In the genomic region with DNA sequence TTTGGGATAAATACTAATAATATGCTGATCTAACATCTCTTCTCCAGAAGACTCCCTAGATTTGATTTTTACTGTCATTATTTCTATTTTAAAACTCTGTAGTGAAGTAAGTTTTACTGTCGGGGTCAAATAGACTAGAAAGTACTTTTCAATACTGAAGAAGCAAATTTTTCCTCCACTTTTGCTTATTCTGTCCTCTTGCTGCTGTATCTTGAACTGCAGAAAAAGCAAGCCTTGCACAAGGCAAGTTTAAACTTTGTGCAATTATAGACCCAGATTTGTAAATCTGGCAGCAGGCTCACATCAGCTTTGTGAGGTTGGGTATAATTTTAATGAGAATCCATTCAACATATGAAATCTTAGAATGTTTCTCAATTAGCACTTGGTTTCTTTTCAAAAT, we compare ENCODE assay signal across 24 cellular contexts.
"Had no signal": no experiment of that assay in that cellular context is flagged by ENCODE, and none has a peak within 500 bp of the region (broad histone marks: within the 10 kb centered on the region; RNA-seq: fewer than 3 reads in every experiment).

No MANE protein-coding gene starts in this region.

- H3K27me3 ChIP-seq: thyroid gland had no signal

- H3K27ac ChIP-seq: left ventricle myocardium inferior, parathyroid adenoma, psoas muscle, right lobe of liver, thyroid gland, uterus had no signal

- H3K4me3 ChIP-seq: left ventricle myocardium inferior, lung, mucosa of descending colon, psoas muscle, right lobe of liver, smooth muscle cell, thyroid gland, uterus had no signal

- H3K4me1 ChIP-seq: left ventricle myocardium inferior, parathyroid adenoma, psoas muscle, right lobe of liver, thyroid gland, uterus had no signal

- H3K9me3 ChIP-seq: left ventricle myocardium inferior, mucosa of descending colon, psoas muscle, right lobe of liver, thyroid gland, uterus had no signal

- H3K36me3 ChIP-seq: left ventricle myocardium inferior, right lobe of liver, thyroid gland, uterus had no signal

- ATAC-seq: mucosa of descending colon; naive thymus-derived CD4-positive, alpha-beta T cell; natural killer cell treated with Interleukin-12 subunit alpha and Interleukin-12 subunit beta and Interleukin-15 and Interleukin-18, amount 100 ng/mL, for 72 hours; psoas muscle; right lobe of liver; stimulated activated memory B cell treated with anti-CD40 and anti-IgM and Interleukin-4, amounts not matched to agents 10 μg/mL and 1 μg/mL and 100 μg/mL, for 72 hours; stimulated activated naive CD8-positive, alpha-beta T cell treated with anti-CD3 and anti-CD28 coated beads, Interleukin-15, amount 100 ng/mL, for 72 hours had no signal

- DNase-seq: hippocampal formation; immature natural killer cell; kidney; left ventricle myocardium inferior; midbrain; mucosa of descending colon; naive thymus-derived CD4-positive, alpha-beta T cell; psoas muscle; right lobe of liver; stimulated activated CD4-positive, alpha-beta T cell treated with anti-CD3 and anti-CD28 coated beads, Interleukin-1b, Interleukin-23, amount 100 ng/mL, for 48 hours; stimulated activated CD4-positive, alpha-beta T cell treated with anti-CD3 and anti-CD28 coated beads, Interleukin-2, amount 100 ng/mL, for 48 hours; stimulated activated CD4-positive, alpha-beta T cell treated with anti-CD3 and anti-CD28 coated beads, Interleukin-4, amount 100 ng/mL, for 4 hours; stimulated activated CD8-positive, alpha-beta memory T cell treated with anti-CD3 and anti-CD28 coated beads, Interleukin-4, amount 100 ng/mL, for 48 hours; stimulated activated naive CD4-positive, alpha-beta T cell treated with Interleukin-2 at 50 U/mL for 16 hours; stimulated activated naive CD8-positive, alpha-beta T cell treated with anti-CD3 and anti-CD28 coated beads, Interleukin-15, amount 100 ng/mL, for 72 hours; substantia nigra; thyroid gland; trophoblast cell; uterus had no signal
